ENCODE assay signal across 18 cellular contexts in the genomic region with DNA sequence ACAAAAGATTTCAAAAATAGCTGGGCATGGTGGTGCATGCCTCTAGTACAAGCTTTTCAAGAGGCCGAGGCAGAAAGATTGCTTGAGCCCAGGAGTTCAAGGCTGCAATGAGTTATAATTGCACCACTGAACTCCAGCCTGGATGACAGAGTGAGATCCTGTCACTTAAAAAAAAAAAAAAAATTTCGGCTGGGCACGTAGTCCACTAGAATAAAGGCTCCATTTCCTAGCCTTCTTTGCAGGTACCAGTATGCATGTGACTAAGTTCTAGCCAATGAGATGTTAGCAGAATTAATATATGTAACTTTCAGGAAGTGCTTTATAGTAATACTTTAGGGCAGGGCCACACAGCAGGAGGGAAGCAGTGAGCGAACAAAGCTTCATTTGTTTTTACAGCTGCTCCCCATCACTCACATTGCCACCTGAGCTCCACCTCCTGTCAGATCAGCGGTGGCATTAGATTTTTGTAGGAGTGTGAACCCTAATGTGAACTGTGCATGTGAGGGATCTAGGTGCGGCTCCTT. TPM values are rescaled to one million over a fixed set of nuclear protein-coding genes. Genes with fewer than 3 reads are reported as not detected.
A peak's percentile ranks its signal among the peaks of the same experiment; 100 is the strongest.
DNase-seq lines count a peak whose midpoint lies in the region; FAIRE-seq and TF ChIP-seq lines count a peak whose summit lies in the region.
"Had no signal": no experiment of that assay in that cellular context is flagged by ENCODE, and none has a peak within 500 bp of the region (broad histone marks: within the 10 kb centered on the region; RNA-seq: fewer than 3 reads in every experiment).

No MANE protein-coding gene starts in this region.

- no peaks in the 10 kb centered on the region for H3K36me3 Mint-ChIP-seq in activated T-cell treated with anti-CD3 and anti-CD28 coated beads, Interleukin-2, amount 50 U/mL, for 24 hours (ENCODE audit: low read depth)
- H3K36me3 Mint-ChIP-seq: naive thymus-derived CD8-positive, alpha-beta T cell had no signal

- H3K9ac ChIP-seq in muscle layer of colon (ENCODE audit: low read length), result no peak overlapping the region

- H3K27ac Mint-ChIP-seq in activated T-cell treated with anti-CD3 and anti-CD28 coated beads, Interleukin-2, amount 50 U/mL, for 24 hours, result no peak overlapping the region

- DNase-seq in H54 (ENCODE audit: insufficient read length, low spot score), result no peak
- peak; percentile 17 for DNase-seq in NCI-H1105 treated with DMSO at 0.1 percent for 48 hours (lab: John Stamatoyannopoulos, UW)
- DNase-seq in SK-MEL-5 (ENCODE audit: low read depth, low spot score), result peak; percentile 13
- DNase-seq in H7, result no peak
- DNase-seq in NCI-H1048 (lab: John Stamatoyannopoulos, UW), result no peak
- DNase-seq in activated T-cell treated with anti-CD3 and anti-CD28 coated beads, Interleukin-2, amount 50 U/mL, for 24 hours, result no peak
- DNase-seq: dermis blood vessel endothelial cell; esophagus squamous epithelium; naive thymus-derived CD8-positive, alpha-beta T cell; NCI-H1694; NK-92 treated with Interleukin-12 subunit alpha and Interleukin-12 subunit beta, amount 100 ng/mL, for 24 hours; stimulated activated CD4-positive, alpha-beta T cell treated with anti-CD3 and anti-CD28 coated beads, Interleukin-1b, Interleukin-23, amount 100 ng/mL, for 48 hours; tibial artery had no signal

- peak; percentile 69 for FAIRE-seq in H54 (lab: Jason Lieb, UNC)
- FAIRE-seq: TTC549 had no signal

- in situ Hi-C loops in SK-MEL-5 (cut with HindIII; ENCODE audit: low pct_unique_long_range_greater_than_20kb, low sequenced_read_pairs), result no loop called here

- peak overlapping the region; percentile 26 for H3K27ac ChIP-seq in muscle layer of colon (ENCODE audit: low read depth, low read length)
- H3K27ac ChIP-seq: C4-2B, esophagus squamous epithelium, hepatocyte, SK-N-MC, tibial artery had no signal

- H3K4me3 ChIP-seq in muscle layer of colon (ENCODE audit: low read depth in 1 of 2, low read length in 2 of 2), result no peak overlapping the region
- no peak overlapping the region for H3K4me3 ChIP-seq in H7 (ENCODE audit: insufficient read depth, low read depth, low read length)
- H3K4me3 ChIP-seq: esophagus squamous epithelium, hepatocyte, SK-N-MC, tibial artery had no signal

- H3K4me3 Mint-ChIP-seq in activated T-cell treated with anti-CD3 and anti-CD28 coated beads, Interleukin-2, amount 50 U/mL, for 24 hours, result no peak overlapping the region
- H3K4me3 Mint-ChIP-seq: naive thymus-derived CD8-positive, alpha-beta T cell had no signal

- H3K27me3 ChIP-seq in muscle layer of colon (ENCODE audit: control insufficient read depth in 1 of 2, insufficient read depth in 2 of 2, low read length in 2 of 2) (no peaks in the 10 kb centered on the region), H7 (ENCODE audit: control insufficient read depth, insufficient read depth, low read length) (no peaks in the 10 kb centered on the region)
- H3K27me3 ChIP-seq: esophagus squamous epithelium, hepatocyte, tibial artery had no signal

- no peaks in the 10 kb centered on the region for H3K4me1 Mint-ChIP-seq in activated T-cell treated with anti-CD3 and anti-CD28 coated beads, Interleukin-2, amount 50 U/mL, for 24 hours (ENCODE audit: low read depth)

- H3K36me3 ChIP-seq in muscle layer of colon (ENCODE audit: insufficient read depth, low read length), result no peaks in the 10 kb centered on the region
- no peaks in the 10 kb centered on the region for H3K36me3 ChIP-seq in H7 (replicated peaks; ENCODE audit: control insufficient read depth, insufficient read depth, low read length)
- H3K36me3 ChIP-seq: esophagus squamous epithelium, tibial artery had no signal

- TF ChIP-seq POLR2A in H54 (IDR thresholded peaks at IDR 0.05; ENCODE audit: low read depth, low read length), result no peak

- no peaks in the 10 kb centered on the region for H3K27me3 Mint-ChIP-seq in activated T-cell treated with anti-CD3 and anti-CD28 coated beads, Interleukin-2, amount 50 U/mL, for 24 hours

- H3K9me3 ChIP-seq in muscle layer of colon (ENCODE audit: low read length), result no peaks in the 10 kb centered on the region
- H3K9me3 ChIP-seq: esophagus squamous epithelium, tibial artery had no signal

- H3K9me3 Mint-ChIP-seq in activated T-cell treated with anti-CD3 and anti-CD28 coated beads, Interleukin-2, amount 50 U/mL, for 24 hours, result no peaks in the 10 kb centered on the region
- H3K9me3 Mint-ChIP-seq: naive thymus-derived CD8-positive, alpha-beta T cell had no signal

- peaks cover 32% of the 10 kb centered on the region for H3K4me1 ChIP-seq in muscle layer of colon (ENCODE audit: insufficient read depth, low read length)

RNA-seq across cellular contexts. Expression of a gene that starts 28.8 kb away (rescaled TPM):
- 2.0 and 2.6 TPM in 2 replicates for total RNA-seq in SK-MEL-5 (2014; rRNA removed; shearing (Covaris generic))
- 1.2 and 1.6 TPM in 2 replicates for polyA plus RNA-seq in SK-MEL-5 (2015; cell fraction: cytosol; rRNA removed)
- polyA plus RNA-seq in SK-MEL-5 (2015; cell fraction: nucleus; rRNA removed), result 1.8 and 3.6 TPM in 2 replicates
- 13.0 and 15.6 TPM in 2 replicates for total RNA-seq in H7 (2014; rRNA removed; shearing (Covaris generic))

RNA-seq across cellular contexts. Expression of a gene that starts 29.8 kb away (rescaled TPM):
- 19.7 and 24.0 TPM in 2 replicates for total RNA-seq in SK-MEL-5 (2014; rRNA removed; shearing (Covaris generic))
- 13.9 and 17.6 TPM in 2 replicates for polyA plus RNA-seq in SK-MEL-5 (2015; cell fraction: cytosol; rRNA removed)
- polyA plus RNA-seq in SK-MEL-5 (2015; cell fraction: nucleus; rRNA removed), result 26.1 and 45.1 TPM in 2 replicates
- total RNA-seq in H7 (2014; rRNA removed; shearing (Covaris generic)), result 38.9 and 51.0 TPM in 2 replicates

RNA-seq across cellular contexts. Expression of a gene that starts 46.8 kb away (rescaled TPM):
- total RNA-seq in SK-MEL-5 (2014; rRNA removed; shearing (Covaris generic)), result 12.0 and 12.9 TPM in 2 replicates
- polyA plus RNA-seq in SK-MEL-5 (2015; cell fraction: cytosol; rRNA removed), result 6.3 and 6.8 TPM in 2 replicates
- 4.7 and 7.9 TPM in 2 replicates for polyA plus RNA-seq in SK-MEL-5 (2015; cell fraction: nucleus; rRNA removed)
- 23.0 and 26.3 TPM in 2 replicates for total RNA-seq in H7 (2014; rRNA removed; shearing (Covaris generic))

Comparison
In these comparisons a context has a peak if more than half of its experiments do, and no peak if none do; other contexts are left out.
1. DNase-seq: peak in NCI-H1105 treated with DMSO at 0.1 percent for 48 hours (single experiment) and SK-MEL-5 (single experiment); none in H54 (single experiment), H7 (single experiment), NCI-H1048 (single experiment) and activated T-cell treated with anti-CD3 and anti-CD28 coated beads, Interleukin-2, amount 50 U/mL, for 24 hours (single experiment).